ENCODE assay signal across 1 cellular context in the genomic region with DNA sequence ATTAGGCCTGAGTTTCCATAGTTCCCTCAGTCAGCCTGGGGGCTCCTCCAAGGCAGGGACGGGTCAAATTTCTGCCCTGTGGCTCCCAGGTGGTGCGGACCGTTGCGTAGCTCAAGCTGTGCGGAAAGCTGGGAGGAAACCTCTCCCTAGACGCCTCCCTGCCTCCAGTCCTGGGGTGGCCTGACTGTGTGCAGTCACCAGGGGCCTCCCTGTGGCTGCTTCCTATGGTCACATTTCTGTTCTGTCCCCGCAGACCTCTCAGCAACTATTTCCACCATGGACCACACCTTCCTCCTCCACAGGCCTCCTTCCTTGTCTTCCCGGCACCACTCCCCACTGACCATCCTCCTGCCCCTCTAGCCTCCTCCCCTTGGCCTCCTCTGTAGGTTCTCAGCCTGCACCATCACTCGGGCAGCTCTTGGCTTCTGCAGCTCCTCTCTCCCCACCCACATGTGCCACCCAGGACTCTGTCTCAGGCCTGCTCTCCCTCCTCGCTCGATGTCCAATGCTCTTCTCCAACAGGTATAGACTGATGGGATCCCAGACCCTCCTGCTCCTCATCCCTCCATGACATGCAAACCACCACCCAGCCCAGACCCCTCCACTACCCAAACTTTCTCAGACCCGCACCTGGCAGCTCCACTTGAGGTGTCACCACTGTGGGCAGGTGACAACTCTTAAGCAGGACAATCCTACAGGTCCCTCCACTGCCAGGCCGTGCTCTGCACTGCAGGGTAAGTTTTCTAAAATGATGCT.
TF ChIP-seq lines count a peak whose summit lies in the region.

No MANE protein-coding gene starts in this region.

TF ChIP-seq in K562, 482 proteins besides CTCF, POLR2A, EP300 and RAD21:
- peak; percentile 68; the same call in 1 of the 2 replicates for TF ChIP-seq ZKSCAN1 (IDR thresholded peaks at IDR 0.05; ENCODE audit: low read depth, low read length)
- TF ChIP-seq, protein P1, sequence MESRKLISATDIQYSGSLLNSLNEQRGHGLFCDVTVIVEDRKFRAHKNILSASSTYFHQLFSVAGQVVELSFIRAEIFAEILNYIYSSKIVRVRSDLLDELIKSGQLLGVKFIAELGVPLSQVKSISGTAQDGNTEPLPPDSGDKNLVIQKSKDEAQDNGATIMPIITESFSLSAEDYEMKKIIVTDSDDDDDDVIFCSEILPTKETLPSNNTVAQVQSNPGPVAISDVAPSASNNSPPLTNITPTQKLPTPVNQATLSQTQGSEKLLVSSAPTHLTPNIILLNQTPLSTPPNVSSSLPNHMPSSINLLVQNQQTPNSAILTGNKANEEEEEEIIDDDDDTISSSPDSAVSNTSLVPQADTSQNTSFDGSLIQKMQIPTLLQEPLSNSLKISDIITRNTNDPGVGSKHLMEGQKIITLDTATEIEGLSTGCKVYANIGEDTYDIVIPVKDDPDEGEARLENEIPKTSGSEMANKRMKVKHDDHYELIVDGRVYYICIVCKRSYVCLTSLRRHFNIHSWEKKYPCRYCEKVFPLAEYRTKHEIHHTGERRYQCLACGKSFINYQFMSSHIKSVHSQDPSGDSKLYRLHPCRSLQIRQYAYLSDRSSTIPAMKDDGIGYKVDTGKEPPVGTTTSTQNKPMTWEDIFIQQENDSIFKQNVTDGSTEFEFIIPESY (CRISPR knock-in tag; IDR thresholded peaks at IDR 0.05), result no peak
